ENCODE assay signal across 12 cellular contexts in genomic region chr4:37400326-37400881, GRCh38.
A peak's percentile ranks its signal among the peaks of the same experiment; 100 is the strongest.
DNase-seq lines count a peak whose midpoint lies in the region; ATAC-seq and TF ChIP-seq lines count a peak whose summit lies in the region.
"Had no signal": no experiment of that assay in that cellular context is flagged by ENCODE, and none has a peak within 500 bp of the region (broad histone marks: within the 10 kb centered on the region; RNA-seq: fewer than 3 reads in every experiment).

No MANE protein-coding gene starts in this region.

- no peaks in the 10 kb centered on the region for H4K20me1 ChIP-seq in neural cell (ENCODE audit: insufficient read depth)

- H3K9me3 ChIP-seq in neural cell (ENCODE audit: low read length) = no peaks in the 10 kb centered on the region

- H3F3A ChIP-seq in neural cell (ENCODE audit: insufficient read depth, low read length, poor library complexity, severe bottlenecking) = peaks cover 2% of the 10 kb centered on the region

- peak; percentile 85 for ATAC-seq in GM18909 (IDR thresholded peaks at IDR 0.05; ENCODE audit: poor library complexity, unreplicated experiment)
- peak; percentile 87 for ATAC-seq in GM21528 (IDR thresholded peaks at IDR 0.05; ENCODE audit: low FRiP score, unreplicated experiment)
- peak; percentile 72 for ATAC-seq in HG03097 (IDR thresholded peaks at IDR 0.05; ENCODE audit: low FRiP score, unreplicated experiment)
- no peak for ATAC-seq in left ventricle myocardium superior
- no peak for ATAC-seq in left lobe of liver

- intact Hi-C loops in left ventricle myocardium superior (cut with micrococcal nuclease) = no loop called here

- peak overlapping the region; percentile 32 for H3K4me2 ChIP-seq in neural cell (ENCODE audit: low read length)

- peak overlapping the region; percentile 8 for H3K4me3 ChIP-seq in neural cell (ENCODE audit: low read length)

- TF ChIP-seq CTCF in neural cell (IDR thresholded peaks at IDR 0.05; ENCODE audit: poor library complexity, severe bottlenecking) = no peak

- no peak for TF ChIP-seq RAD21 in neural cell (conservative IDR thresholded peaks at IDR 0.05)

- peak; percentile 76 for TF ChIP-seq EP300 in neural cell (conservative IDR thresholded peaks at IDR 0.05; ENCODE audit: poor library complexity, severe bottlenecking)

- H2AFZ ChIP-seq in neural cell (ENCODE audit: low read depth, low read length) = no peak overlapping the region

- H3K9ac ChIP-seq in neural cell (ENCODE audit: low read length) = no peak overlapping the region

- H3K27me3 ChIP-seq in neural cell (ENCODE audit: insufficient read depth, low read depth, low read length) = no peaks in the 10 kb centered on the region

- DNase-seq in left ventricle myocardium superior (no peak), left lobe of liver (ENCODE audit: low spot score) (no peak)
- DNase-seq in stimulated activated CD4-positive, alpha-beta T cell treated with anti-CD3 and anti-CD28 coated beads, Interleukin-1b, Interleukin-23, amount 100 ng/mL, for 48 hours = no peak
- DNase-seq: DMS153; GOT3; NK-92 treated with Interleukin-12 subunit alpha and Interleukin-12 subunit beta, amount 100 ng/mL, for 24 hours; nucleus accumbens; T-helper 1 cell had no signal

- no peaks in the 10 kb centered on the region for H3K79me2 ChIP-seq in neural cell (replicated peaks; ENCODE audit: insufficient read depth, low read length)

- H3K27ac ChIP-seq in neural cell (ENCODE audit: low read length) = no peak overlapping the region

- no peaks in the 10 kb centered on the region for H3K9me2 ChIP-seq in neural cell (ENCODE audit: insufficient read depth, low read length)

- H3K36me3 ChIP-seq in neural cell (ENCODE audit: insufficient read depth, low read length) = no peaks in the 10 kb centered on the region

TF ChIP-seq in neural cell, 6 proteins besides CTCF, POLR2A, EP300 and RAD21:
- TF ChIP-seq EZH2 (IDR thresholded peaks at IDR 0.05; ENCODE audit: borderline replicate concordance, insufficient read depth, low read length, poor library complexity, severe bottlenecking) (no peak), REST (IDR thresholded peaks at IDR 0.05; ENCODE audit: borderline replicate concordance) (peak; percentile 77), MXI1 (conservative IDR thresholded peaks at IDR 0.05; ENCODE audit: poor library complexity, severe bottlenecking) (no peak), SMC3 (conservative IDR thresholded peaks at IDR 0.05; ENCODE audit: poor library complexity) (no peak), POLR2AphosphoS5 (IDR thresholded peaks at IDR 0.05) (peak; percentile 25)
TF ChIP-seq in neural cell: peak in this region for 2.

Comparison
In these comparisons a context has a peak if more than half of its experiments do, and no peak if none do; other contexts are left out.
1. ATAC-seq: peak in GM18909 (single experiment), GM21528 (single experiment) and HG03097 (single experiment); none in left ventricle myocardium superior (single experiment) and left lobe of liver (single experiment).